1 cellular context compared by ENCODE assay signal in the genomic region with DNA sequence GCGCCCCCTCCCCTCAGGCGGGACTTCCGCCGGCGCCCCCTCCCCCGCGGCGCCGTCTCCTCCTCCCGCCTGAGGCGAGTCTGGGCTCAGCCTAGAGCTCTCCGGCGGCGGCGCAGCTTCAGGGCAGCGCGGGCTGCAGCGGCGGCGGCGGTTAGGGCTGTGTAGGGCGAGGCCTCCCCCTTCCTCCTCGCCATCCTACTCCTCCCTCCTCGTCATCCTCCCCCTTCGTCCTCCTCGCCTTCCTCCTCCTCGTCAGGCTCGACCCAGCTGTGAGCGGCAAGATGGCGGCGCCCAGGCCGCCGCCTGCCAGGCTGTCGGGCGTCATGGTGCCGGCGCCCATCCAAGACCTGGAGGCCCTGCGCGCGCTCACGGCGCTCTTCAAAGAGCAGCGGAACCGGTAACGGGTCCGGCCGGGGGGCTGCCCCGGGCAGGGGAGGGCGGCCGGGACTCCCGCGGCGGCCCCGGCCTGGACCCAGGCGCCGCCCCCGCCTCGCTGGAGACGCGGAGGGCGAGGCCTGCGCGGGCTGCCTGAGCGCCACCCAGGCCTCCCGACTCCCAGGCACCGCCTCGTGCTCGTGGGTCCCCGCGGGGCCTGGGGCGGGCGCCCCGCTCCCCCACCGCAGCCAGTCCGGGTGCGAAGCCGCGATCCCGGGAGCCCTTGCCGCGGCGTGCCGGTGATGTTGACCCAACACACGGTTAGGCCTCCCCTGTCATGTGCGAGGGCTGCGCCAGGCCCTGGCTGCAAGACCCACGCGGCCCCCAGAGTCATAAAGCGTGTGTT.
TF ChIP-seq lines count a peak whose summit lies in the region.

A gene with protein sequence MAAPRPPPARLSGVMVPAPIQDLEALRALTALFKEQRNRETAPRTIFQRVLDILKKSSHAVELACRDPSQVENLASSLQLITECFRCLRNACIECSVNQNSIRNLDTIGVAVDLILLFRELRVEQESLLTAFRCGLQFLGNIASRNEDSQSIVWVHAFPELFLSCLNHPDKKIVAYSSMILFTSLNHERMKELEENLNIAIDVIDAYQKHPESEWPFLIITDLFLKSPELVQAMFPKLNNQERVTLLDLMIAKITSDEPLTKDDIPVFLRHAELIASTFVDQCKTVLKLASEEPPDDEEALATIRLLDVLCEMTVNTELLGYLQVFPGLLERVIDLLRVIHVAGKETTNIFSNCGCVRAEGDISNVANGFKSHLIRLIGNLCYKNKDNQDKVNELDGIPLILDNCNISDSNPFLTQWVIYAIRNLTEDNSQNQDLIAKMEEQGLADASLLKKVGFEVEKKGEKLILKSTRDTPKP (plus strand): TSS at position 52 of the 781 bp plus-strand sequence. CDS start 230 bp downstream, at position 282.

TF ChIP-seq in HEK293, 187 proteins besides CTCF, POLR2A, EP300 and RAD21 (continued from another document and continues in another):
- TF ChIP-seq ZNF148 (tag by site-specific recombination; IDR thresholded peaks at IDR 0.05; ENCODE audit: borderline replicate concordance) (no peak), ZBTB17 (tag by site-specific recombination; IDR thresholded peaks at IDR 0.05) (peak; percentile 90), ZNF133 (tag by site-specific recombination; IDR thresholded peaks at IDR 0.05) (no peak), ZNF433 (tag by site-specific recombination; IDR thresholded peaks at IDR 0.05; ENCODE audit: low read depth) (no peak), ZNF416 (tag by site-specific recombination; IDR thresholded peaks at IDR 0.05) (no peak), ATF2 (tag by site-specific recombination; IDR thresholded peaks at IDR 0.05; ENCODE audit: low read depth) (no peak), ZNF626 (tag by site-specific recombination; IDR thresholded peaks at IDR 0.05) (no peak), ZNF596 (tag by site-specific recombination; IDR thresholded peaks at IDR 0.05) (no peak), ZFP37 (tag by site-specific recombination; IDR thresholded peaks at IDR 0.05) (no peak), ZNF621 (tag by site-specific recombination; IDR thresholded peaks at IDR 0.05) (no peak), ZNF37A (tag by site-specific recombination; IDR thresholded peaks at IDR 0.05) (no peak), ZSCAN5A (tag by site-specific recombination; IDR thresholded peaks at IDR 0.05) (peak; percentile 61; the same call in 1 of the 2 replicates), ZNF324 (tag by site-specific recombination; IDR thresholded peaks at IDR 0.05) (peak; percentile 57; the same call in 1 of the 2 replicates), YY2 (tag by site-specific recombination; IDR thresholded peaks at IDR 0.05) (peak; percentile 98), ZNF140 (tag by site-specific recombination; IDR thresholded peaks at IDR 0.05) (no peak), ZSCAN16 (tag by site-specific recombination; IDR thresholded peaks at IDR 0.05) (no peak), SCRT2 (tag by site-specific recombination; IDR thresholded peaks at IDR 0.05) (no peak), ZNF24 (tag by site-specific recombination; IDR thresholded peaks at IDR 0.05) (0 out of 2 replicates have a peak, but pooled peaks have one; percentile 22), ZNF311 (tag by site-specific recombination; IDR thresholded peaks at IDR 0.05; ENCODE audit: borderline replicate concordance) (no peak), ZNF302 (tag by site-specific recombination; IDR thresholded peaks at IDR 0.05; ENCODE audit: low read depth) (no peak), ZNF248 (tag by site-specific recombination; IDR thresholded peaks at IDR 0.05) (no peak), ZBTB20 (tag by site-specific recombination; IDR thresholded peaks at IDR 0.05) (peak; percentile 49; the same call in 1 of the 2 replicates), ZNF600 (tag by site-specific recombination; IDR thresholded peaks at IDR 0.05) (no peak), ZNF529 (tag by site-specific recombination; IDR thresholded peaks at IDR 0.05; ENCODE audit: insufficient replicate concordance) (no peak), ZNF585B (tag by site-specific recombination; IDR thresholded peaks at IDR 0.05) (no peak), ZNF629 (tag by site-specific recombination; IDR thresholded peaks at IDR 0.05) (peak; percentile 54; the same call in 1 of the 2 replicates), REST (tag by site-specific recombination; IDR thresholded peaks at IDR 0.05) (no peak), ZBTB49 (tag by site-specific recombination; IDR thresholded peaks at IDR 0.05; ENCODE audit: low read depth) (no peak)
- TF ChIP-seq, protein P1, sequence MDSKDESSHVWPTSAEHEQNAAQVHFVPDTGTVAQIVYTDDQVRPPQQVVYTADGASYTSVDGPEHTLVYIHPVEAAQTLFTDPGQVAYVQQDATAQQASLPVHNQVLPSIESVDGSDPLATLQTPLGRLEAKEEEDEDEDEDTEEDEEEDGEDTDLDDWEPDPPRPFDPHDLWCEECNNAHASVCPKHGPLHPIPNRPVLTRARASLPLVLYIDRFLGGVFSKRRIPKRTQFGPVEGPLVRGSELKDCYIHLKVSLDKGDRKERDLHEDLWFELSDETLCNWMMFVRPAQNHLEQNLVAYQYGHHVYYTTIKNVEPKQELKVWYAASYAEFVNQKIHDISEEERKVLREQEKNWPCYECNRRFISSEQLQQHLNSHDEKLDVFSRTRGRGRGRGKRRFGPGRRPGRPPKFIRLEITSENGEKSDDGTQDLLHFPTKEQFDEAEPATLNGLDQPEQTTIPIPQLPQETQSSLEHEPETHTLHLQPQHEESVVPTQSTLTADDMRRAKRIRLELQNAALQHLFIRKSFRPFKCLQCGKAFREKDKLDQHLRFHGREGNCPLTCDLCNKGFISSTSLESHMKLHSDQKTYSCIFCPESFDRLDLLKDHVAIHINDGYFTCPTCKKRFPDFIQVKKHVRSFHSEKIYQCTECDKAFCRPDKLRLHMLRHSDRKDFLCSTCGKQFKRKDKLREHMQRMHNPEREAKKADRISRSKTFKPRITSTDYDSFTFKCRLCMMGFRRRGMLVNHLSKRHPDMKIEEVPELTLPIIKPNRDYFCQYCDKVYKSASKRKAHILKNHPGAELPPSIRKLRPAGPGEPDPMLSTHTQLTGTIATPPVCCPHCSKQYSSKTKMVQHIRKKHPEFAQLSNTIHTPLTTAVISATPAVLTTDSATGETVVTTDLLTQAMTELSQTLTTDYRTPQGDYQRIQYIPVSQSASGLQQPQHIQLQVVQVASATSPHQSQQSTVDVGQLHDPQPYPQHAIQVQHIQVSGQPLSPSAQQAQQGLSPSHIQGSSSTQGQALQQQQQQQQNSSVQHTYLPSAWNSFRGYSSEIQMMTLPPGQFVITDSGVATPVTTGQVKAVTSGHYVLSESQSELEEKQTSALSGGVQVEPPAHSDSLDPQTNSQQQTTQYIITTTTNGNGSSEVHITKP (tag by site-specific recombination; IDR thresholded peaks at IDR 0.05) = no peak
- TF ChIP-seq, protein P2, sequence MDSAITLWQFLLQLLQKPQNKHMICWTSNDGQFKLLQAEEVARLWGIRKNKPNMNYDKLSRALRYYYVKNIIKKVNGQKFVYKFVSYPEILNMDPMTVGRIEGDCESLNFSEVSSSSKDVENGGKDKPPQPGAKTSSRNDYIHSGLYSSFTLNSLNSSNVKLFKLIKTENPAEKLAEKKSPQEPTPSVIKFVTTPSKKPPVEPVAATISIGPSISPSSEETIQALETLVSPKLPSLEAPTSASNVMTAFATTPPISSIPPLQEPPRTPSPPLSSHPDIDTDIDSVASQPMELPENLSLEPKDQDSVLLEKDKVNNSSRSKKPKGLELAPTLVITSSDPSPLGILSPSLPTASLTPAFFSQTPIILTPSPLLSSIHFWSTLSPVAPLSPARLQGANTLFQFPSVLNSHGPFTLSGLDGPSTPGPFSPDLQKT (IDR thresholded peaks at IDR 0.05; ENCODE audit: borderline replicate concordance, low read depth, low read length) = no peak
- TF ChIP-seq, protein P3, sequence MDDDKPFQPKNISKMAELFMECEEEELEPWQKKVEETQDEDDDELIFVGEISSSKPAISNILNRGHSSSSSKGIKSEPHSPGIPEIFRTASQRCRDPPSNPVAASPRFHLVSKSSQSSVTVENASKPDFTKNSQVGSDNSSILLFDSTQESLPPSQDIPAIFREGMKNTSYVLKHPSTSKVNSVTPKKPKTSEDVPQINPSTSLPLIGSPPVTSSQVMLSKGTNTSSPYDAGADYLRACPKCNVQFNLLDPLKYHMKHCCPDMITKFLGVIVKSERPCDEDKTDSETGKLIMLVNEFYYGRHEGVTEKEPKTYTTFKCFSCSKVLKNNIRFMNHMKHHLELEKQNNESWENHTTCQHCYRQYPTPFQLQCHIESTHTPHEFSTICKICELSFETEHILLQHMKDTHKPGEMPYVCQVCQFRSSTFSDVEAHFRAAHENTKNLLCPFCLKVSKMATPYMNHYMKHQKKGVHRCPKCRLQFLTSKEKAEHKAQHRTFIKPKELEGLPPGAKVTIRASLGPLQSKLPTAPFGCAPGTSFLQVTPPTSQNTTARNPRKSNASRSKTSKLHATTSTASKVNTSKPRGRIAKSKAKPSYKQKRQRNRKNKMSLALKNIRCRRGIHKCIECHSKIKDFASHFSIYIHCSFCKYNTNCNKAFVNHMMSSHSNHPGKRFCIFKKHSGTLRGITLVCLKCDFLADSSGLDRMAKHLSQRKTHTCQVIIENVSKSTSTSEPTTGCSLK (tag by site-specific recombination; IDR thresholded peaks at IDR 0.05) = no peak
